In the genomic region with DNA sequence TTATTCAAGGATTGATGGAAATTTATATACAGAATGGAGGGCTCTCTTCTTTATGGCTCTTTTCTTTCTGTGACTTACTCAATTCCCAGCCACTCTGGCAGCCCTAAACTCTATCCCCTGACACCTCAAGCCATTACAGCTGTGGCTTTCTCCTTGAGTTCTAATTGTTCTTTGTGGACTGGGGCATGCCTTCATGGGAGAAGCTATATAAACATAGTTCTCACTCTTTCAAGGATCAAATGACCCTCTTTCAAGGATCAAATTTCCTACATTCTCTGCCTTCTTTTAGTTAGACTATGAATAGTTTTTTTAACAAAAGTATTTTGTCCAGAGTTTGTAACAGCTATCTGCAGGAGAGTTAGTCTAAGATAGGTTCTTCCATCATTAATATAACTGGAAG, we compare ENCODE assay signal across 31 cellular contexts.
"Had no signal": no experiment of that assay in that cellular context is flagged by ENCODE, and none has a peak within 500 bp of the region (broad histone marks: within the 10 kb centered on the region; RNA-seq: fewer than 3 reads in every experiment).

No MANE protein-coding gene starts in this region.

- H3K27me3 ChIP-seq: colonic mucosa, heart right ventricle, right lobe of liver, suprapubic skin, transverse colon, upper lobe of right lung, uterus had no signal

- H3K4me1 Mint-ChIP-seq: endodermal cell; naive thymus-derived CD8-positive, alpha-beta T cell; stimulated activated naive CD8-positive, alpha-beta T cell treated with anti-CD3 and anti-CD28 coated beads, Interleukin-15, amount 100 ng/mL, for 72 hours had no signal

- H3K79me2 ChIP-seq: parathyroid adenoma had no signal

- ATAC-seq: esophagus mucosa; heart right ventricle; left colon; left ventricle myocardium superior; lower lobe of right lung; naive thymus-derived CD8-positive, alpha-beta T cell; right lobe of liver; stimulated activated naive CD8-positive, alpha-beta T cell treated with anti-CD3 and anti-CD28 coated beads, Interleukin-15, amount 100 ng/mL, for 72 hours; upper lobe of right lung had no signal

- H3K9ac ChIP-seq: parathyroid adenoma had no signal

- H3K27ac Mint-ChIP-seq: dendritic cell treated with granulocyte-macrophage colony-stimulating factor and Interleukin-4, amounts not matched to agents 40 ng/mL and 50 ng/mL, for 4 days; endodermal cell; naive thymus-derived CD8-positive, alpha-beta T cell; progenitor cell of endocrine pancreas; stimulated activated naive CD8-positive, alpha-beta T cell treated with anti-CD3 and anti-CD28 coated beads, Interleukin-15, amount 100 ng/mL, for 72 hours had no signal

- H3K4me3 Mint-ChIP-seq: dendritic cell treated with granulocyte-macrophage colony-stimulating factor and Interleukin-4, amounts not matched to agents 40 ng/mL and 50 ng/mL, for 4 days; endodermal cell; naive thymus-derived CD8-positive, alpha-beta T cell; stimulated activated naive CD8-positive, alpha-beta T cell treated with anti-CD3 and anti-CD28 coated beads, Interleukin-15, amount 100 ng/mL, for 72 hours had no signal

- H2AFZ ChIP-seq: parathyroid adenoma had no signal

- H3K27ac ChIP-seq: colonic mucosa, epithelial cell of prostate, heart right ventricle, lower lobe of right lung, parathyroid adenoma, right lobe of liver, suprapubic skin, transverse colon, upper lobe of right lung, uterus had no signal

- DNase-seq: colonic mucosa; effector CD8-positive, alpha-beta T cell; endodermal cell; foreskin melanocyte; glutamatergic neuron; heart right ventricle; hippocampal formation; islet precursor cell; kidney glomerular epithelial cell; left colon; left ventricle myocardium superior; lower lobe of right lung; naive thymus-derived CD8-positive, alpha-beta T cell; occipital lobe; right lobe of liver; stimulated activated CD4-positive, alpha-beta T cell treated with anti-CD3 and anti-CD28 coated beads, Interleukin-12 subunit alpha, Interleukin-12 subunit beta, amount 100 ng/mL, for 4 hours; stimulated activated CD4-positive, alpha-beta T cell treated with anti-CD3 and anti-CD28 coated beads, Interleukin-1b, Interleukin-23, amount 100 ng/mL, for 48 hours; stimulated activated CD4-positive, alpha-beta T cell treated with anti-CD3 and anti-CD28 coated beads, Interleukin-4, amount 100 ng/mL, for 1 hour; stimulated activated CD8-positive, alpha-beta memory T cell treated with anti-CD3 and anti-CD28 coated beads, Interleukin-4, amount 100 ng/mL, for 48 hours; stimulated activated naive CD4-positive, alpha-beta T cell; stimulated activated naive CD8-positive, alpha-beta T cell treated with anti-CD3 and anti-CD28 coated beads, Interleukin-15, amount 100 ng/mL, for 72 hours; transverse colon; upper lobe of right lung; uterus had no signal

- H3K27me3 Mint-ChIP-seq: dendritic cell treated with granulocyte-macrophage colony-stimulating factor and Interleukin-4, amounts not matched to agents 40 ng/mL and 50 ng/mL, for 4 days; progenitor cell of endocrine pancreas; stimulated activated naive CD8-positive, alpha-beta T cell treated with anti-CD3 and anti-CD28 coated beads, Interleukin-15, amount 100 ng/mL, for 72 hours had no signal

- H3K4me2 ChIP-seq: smooth muscle cell had no signal

- H3K9me3 ChIP-seq: colonic mucosa, right lobe of liver, upper lobe of right lung, uterus had no signal

- H3K36me3 ChIP-seq: colonic mucosa, heart right ventricle, lower lobe of right lung, right lobe of liver, suprapubic skin, transverse colon, upper lobe of right lung, uterus had no signal

- H3K4me3 ChIP-seq: colonic mucosa, heart right ventricle, lower lobe of right lung, right lobe of liver, smooth muscle cell, suprapubic skin, transverse colon, upper lobe of right lung, uterus had no signal

- H3K4me1 ChIP-seq: colonic mucosa, parathyroid adenoma, right lobe of liver, suprapubic skin, transverse colon, upper lobe of right lung, uterus had no signal
